In the genomic region with DNA sequence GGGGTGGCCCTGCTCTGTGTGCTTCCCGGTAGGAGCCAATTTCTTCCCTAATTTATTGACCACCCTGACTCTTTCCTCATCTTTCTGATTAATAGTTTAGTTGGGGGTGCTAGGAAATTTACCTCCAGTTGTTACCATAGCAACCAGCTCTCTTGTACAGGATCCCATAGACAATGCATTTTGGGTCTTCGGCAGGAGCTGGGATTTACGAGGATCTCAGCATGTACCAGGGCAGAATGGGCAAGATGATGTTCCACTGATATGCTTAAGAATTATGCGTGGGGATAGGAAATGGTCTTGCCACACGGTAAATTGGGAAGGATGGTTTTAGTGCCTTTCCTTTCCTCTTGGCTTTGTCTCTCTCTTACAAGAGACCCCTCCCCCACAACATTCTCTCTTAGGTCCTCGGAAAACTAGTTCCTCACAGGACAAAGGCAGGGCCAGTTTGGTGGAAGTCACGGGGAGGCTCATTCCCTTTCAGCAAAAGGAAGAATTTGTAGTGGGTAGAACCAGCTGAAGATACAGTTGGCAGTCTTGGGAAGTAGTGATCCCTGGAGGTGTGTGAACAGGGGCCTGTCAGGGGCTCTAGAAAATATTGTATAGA, we compare ENCODE assay signal across 24 cellular contexts.
"Had no signal": no experiment of that assay in that cellular context is flagged by ENCODE, and none has a peak within 500 bp of the region (broad histone marks: within the 10 kb centered on the region; RNA-seq: fewer than 3 reads in every experiment).

No MANE protein-coding gene starts in this region.

- H3K9me3 Mint-ChIP-seq: activated naive CD4-positive, alpha-beta T cell treated with anti-CD3 and anti-CD28 coated beads, Interleukin-2, amount 50 U/mL, for 72 hours; activated T-cell treated with anti-CD3 and anti-CD28 coated beads, Interleukin-2, amount 50 U/mL, for 72 hours; central memory CD8-positive, alpha-beta T cell; dendritic cell treated with granulocyte-macrophage colony-stimulating factor and Interleukin-4, amounts not matched to agents 40 ng/mL and 50 ng/mL, for 4 days; T-helper 2 cell treated with Interferon-gamma antibody and Interleukin-4, amounts not matched to agents 5 μg/mL and 100 μg/mL, for 36 hours had no signal

- H3K9ac ChIP-seq: parathyroid adenoma had no signal

- H2AFZ ChIP-seq: parathyroid adenoma had no signal

- H3K27me3 ChIP-seq: esophagus squamous epithelium, right atrium auricular region, testis, transverse colon, uterus had no signal

- H3K9me3 ChIP-seq: esophagus squamous epithelium, right atrium auricular region, testis, transverse colon, uterus had no signal

- H3K27ac ChIP-seq: epithelial cell of prostate, esophagus squamous epithelium, parathyroid adenoma, right atrium auricular region, testis, transverse colon, uterus had no signal

- H3K36me3 ChIP-seq: esophagus squamous epithelium, right atrium auricular region, transverse colon, uterus had no signal

- H3K27me3 Mint-ChIP-seq: activated CD4-positive, alpha-beta T cell treated with anti-CD3 and anti-CD28 coated beads for 36 hours; dendritic cell treated with granulocyte-macrophage colony-stimulating factor and Interleukin-4, amounts not matched to agents 40 ng/mL and 50 ng/mL, for 4 days had no signal

- H3K27ac Mint-ChIP-seq: activated CD4-positive, alpha-beta T cell treated with anti-CD3 and anti-CD28 coated beads for 36 hours; activated naive CD4-positive, alpha-beta T cell treated with anti-CD3 and anti-CD28 coated beads, Interleukin-2, amount 50 U/mL, for 72 hours; activated T-cell treated with anti-CD3 and anti-CD28 coated beads, Interleukin-2, amount 50 U/mL, for 72 hours; dendritic cell treated with granulocyte-macrophage colony-stimulating factor and Interleukin-4, amounts not matched to agents 40 ng/mL and 50 ng/mL, for 4 days; mesothelial cell of epicardium; stimulated activated naive B cell treated with anti-CD40 and anti-IgM and Interleukin-4, amounts not matched to agents 10 μg/mL and 1 μg/mL and 100 μg/mL, for 72 hours; T-helper 2 cell treated with Interferon-gamma antibody and Interleukin-4, amounts not matched to agents 5 μg/mL and 100 μg/mL, for 36 hours had no signal

- H3K4me3 ChIP-seq: esophagus squamous epithelium, right atrium auricular region, testis, transverse colon, uterus had no signal

- H3K79me2 ChIP-seq: parathyroid adenoma had no signal

- DNase-seq: activated CD4-positive, alpha-beta T cell treated with anti-CD3 and anti-CD28 coated beads for 36 hours; activated CD4-positive, CD25-positive, alpha-beta regulatory T cell; activated naive CD4-positive, alpha-beta T cell; activated T-cell treated with anti-CD3 and anti-CD28 coated beads for 4 hours; activated T-cell treated with anti-CD3 and anti-CD28 coated beads, Interleukin-2, amount 50 U/mL, for 72 hours; esophagus squamous epithelium; foreskin melanocyte; immature natural killer cell; naive B cell; nucleus accumbens; stimulated activated CD4-positive, alpha-beta T cell treated with anti-CD3 and anti-CD28 coated beads, Interleukin-15, amount 100 ng/mL, for 24 hours; stimulated activated CD4-positive, alpha-beta T cell treated with anti-CD3 and anti-CD28 coated beads, Interleukin-2, amount 100 ng/mL, for 24 hours; stimulated activated naive B cell treated with anti-CD40 and anti-IgM and Interleukin-4, amounts not matched to agents 10 μg/mL and 1 μg/mL and 100 μg/mL, for 72 hours; testis; transverse colon; uterus had no signal

- H3K4me3 Mint-ChIP-seq: activated CD4-positive, alpha-beta T cell treated with anti-CD3 and anti-CD28 coated beads for 36 hours; activated T-cell treated with anti-CD3 and anti-CD28 coated beads, Interleukin-2, amount 50 U/mL, for 72 hours; central memory CD8-positive, alpha-beta T cell; dendritic cell treated with granulocyte-macrophage colony-stimulating factor and Interleukin-4, amounts not matched to agents 40 ng/mL and 50 ng/mL, for 4 days; immature natural killer cell; mesothelial cell of epicardium; naive B cell; stimulated activated naive B cell treated with anti-CD40 and anti-IgM and Interleukin-4, amounts not matched to agents 10 μg/mL and 1 μg/mL and 100 μg/mL, for 72 hours; T-helper 2 cell treated with Interferon-gamma antibody and Interleukin-4, amounts not matched to agents 5 μg/mL and 100 μg/mL, for 36 hours had no signal

- ATAC-seq: activated CD4-positive, alpha-beta T cell treated with anti-CD3 and anti-CD28 coated beads for 36 hours; activated naive CD4-positive, alpha-beta T cell treated with anti-CD3 and anti-CD28 coated beads, Interleukin-2, amount 50 U/mL, for 72 hours; activated T-cell treated with anti-CD3 and anti-CD28 coated beads, Interleukin-2, amount 50 U/mL, for 72 hours; stimulated activated naive B cell treated with anti-CD40 and anti-IgM and Interleukin-4, amounts not matched to agents 10 μg/mL and 1 μg/mL and 100 μg/mL, for 72 hours had no signal

- H3K4me1 Mint-ChIP-seq: activated CD4-positive, alpha-beta T cell treated with anti-CD3 and anti-CD28 coated beads for 36 hours; naive B cell; stimulated activated naive B cell treated with anti-CD40 and anti-IgM and Interleukin-4, amounts not matched to agents 10 μg/mL and 1 μg/mL and 100 μg/mL, for 72 hours had no signal

- H3K4me1 ChIP-seq: parathyroid adenoma, right atrium auricular region, testis, transverse colon, uterus had no signal

- H3K36me3 Mint-ChIP-seq: activated naive CD4-positive, alpha-beta T cell treated with anti-CD3 and anti-CD28 coated beads, Interleukin-2, amount 50 U/mL, for 72 hours had no signal
